9 cellular contexts compared by ENCODE assay signal in the genomic region with DNA sequence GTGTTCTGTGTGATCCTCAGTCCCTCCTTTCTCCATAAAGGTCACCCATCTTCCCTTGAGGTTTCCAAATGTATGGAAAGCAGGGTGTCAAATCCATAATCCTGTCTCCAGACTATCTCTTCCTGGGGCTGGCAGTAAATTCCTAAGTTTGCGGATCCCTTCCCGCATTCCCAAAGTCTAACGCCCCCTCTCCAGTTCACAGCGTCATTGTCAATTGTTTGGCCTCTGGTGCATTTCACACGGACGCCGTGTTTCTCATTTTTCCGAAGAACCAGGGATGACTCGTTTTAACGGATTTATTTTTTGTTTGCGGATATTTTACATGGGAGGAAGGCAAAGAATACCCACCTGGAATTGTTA. TPM values are rescaled to one million over a fixed set of nuclear protein-coding genes. Genes with fewer than 3 reads are reported as not detected.
DNase-seq lines count a peak whose midpoint lies in the region; ATAC-seq and TF ChIP-seq lines count a peak whose summit lies in the region.
"Had no signal": no experiment of that assay in that cellular context is flagged by ENCODE, and none has a peak within 500 bp of the region (broad histone marks: within the 10 kb centered on the region; RNA-seq: fewer than 3 reads in every experiment).

No MANE protein-coding gene starts in this region.

- peak overlapping the region; percentile 86 for H3K27ac Mint-ChIP-seq in activated CD4-positive, alpha-beta T cell treated with anti-CD3 and anti-CD28 coated beads for 36 hours

- intact Hi-C loops in activated CD4-positive, alpha-beta T cell treated with anti-CD3 and anti-CD28 coated beads for 36 hours (cut with DNase I, micrococcal nuclease): loop anchor here (5.0 kb wide), 1 partner anchor 137 kb away; a partner anchor contains a TSS
- intact Hi-C loops in lower leg skin (cut with DNase I; ENCODE audit: low total_unique reads): no loop called here

- TF ChIP-seq POLR2A in lower leg skin (IDR thresholded peaks at IDR 0.05): no peak

- DNase-seq in activated CD4-positive, alpha-beta T cell treated with anti-CD3 and anti-CD28 coated beads for 36 hours: no peak
- DNase-seq in activated CD4-positive, alpha-beta T cell treated with anti-CD3 and anti-CD28 coated beads, Interleukin-2, amount 50 U/mL, for 4 hours: no peak
- DNase-seq in astrocyte of the spinal cord (ENCODE audit: low read depth, low spot score): no peak
- no peak for DNase-seq in lower leg skin (ENCODE audit: low spot score in 2 of 2)
- DNase-seq in superior temporal gyrus (ENCODE audit: extremely low spot score): peak; percentile 10
- no peak for DNase-seq in KG1 (lab: John Stamatoyannopoulos, UW)
- no peak for DNase-seq in ACHN

- peak overlapping the region; percentile 49 for H3K4me3 ChIP-seq in astrocyte of the spinal cord (ENCODE audit: low read depth, low read length)
- peak overlapping the region; percentile 29 for H3K4me3 ChIP-seq in lower leg skin (ENCODE audit: low read depth, poor library complexity, severe bottlenecking)
- H3K4me3 ChIP-seq: A549 had no signal

- no peak for ATAC-seq in activated CD4-positive, alpha-beta T cell treated with anti-CD3 and anti-CD28 coated beads for 36 hours
- no peak for ATAC-seq in HG02970 (IDR thresholded peaks at IDR 0.05; ENCODE audit: low FRiP score, unreplicated experiment)
- ATAC-seq: A549 had no signal

- H3K27me3 Mint-ChIP-seq in activated CD4-positive, alpha-beta T cell treated with anti-CD3 and anti-CD28 coated beads for 36 hours: peaks cover 5% of the 10 kb centered on the region

- H3K4me1 Mint-ChIP-seq in activated CD4-positive, alpha-beta T cell treated with anti-CD3 and anti-CD28 coated beads for 36 hours: peaks cover 34% of the 10 kb centered on the region

- CTCF ChIA-PET in activated CD4-positive, alpha-beta T cell treated with anti-CD3 and anti-CD28 coated beads for 36 hours (lab: Charles Lee): no interaction called here

- peaks cover 68% of the 10 kb centered on the region for H3K36me3 Mint-ChIP-seq in activated CD4-positive, alpha-beta T cell treated with anti-CD3 and anti-CD28 coated beads for 36 hours (ENCODE audit: low read depth)

- WGBS in lower leg skin, 2 donors: 3 to 5% methylated on average over 11 of the region's 11 CpGs

- H3K4me3 Mint-ChIP-seq in activated CD4-positive, alpha-beta T cell treated with anti-CD3 and anti-CD28 coated beads for 36 hours: peak overlapping the region; percentile 78

- no peak for TF ChIP-seq CTCF in astrocyte of the spinal cord (IDR thresholded peaks at IDR 0.05; ENCODE audit: low read depth, low read length)
- TF ChIP-seq CTCF in lower leg skin (IDR thresholded peaks at IDR 0.05): no peak

- POLR2A ChIA-PET in activated CD4-positive, alpha-beta T cell treated with anti-CD3 and anti-CD28 coated beads for 36 hours (lab: Charles Lee): no interaction called here

- in situ Hi-C loops in astrocyte of the spinal cord (cut with HindIII; ENCODE audit: low sequenced_read_pairs) (no loop called here), ACHN (cut with HindIII; ENCODE audit: low pct_ligation_motif_present, low pct_unique_long_range_greater_than_20kb, low sequenced_read_pairs) (no loop called here)

- H3K9me3 Mint-ChIP-seq in activated CD4-positive, alpha-beta T cell treated with anti-CD3 and anti-CD28 coated beads for 36 hours (ENCODE audit: low read depth): peaks cover 35% of the 10 kb centered on the region

RNA-seq across cellular contexts. Expression of a gene that starts 32.6 kb away (rescaled TPM):
- total RNA-seq in activated CD4-positive, alpha-beta T cell treated with anti-CD3 and anti-CD28 coated beads for 36 hours: 10 to 100 TPM; 11.7 to 12.9 TPM
- total RNA-seq in lower leg skin: 10 to 100 TPM in 2 of 4 donors, 1 to 10 TPM in 2; 5.4 to 14.5 (median 11.2) TPM

RNA-seq across cellular contexts. Expression of a gene that starts 38.9 kb away (rescaled TPM):
- total RNA-seq in activated CD4-positive, alpha-beta T cell treated with anti-CD3 and anti-CD28 coated beads for 36 hours: 1 to 10 TPM; 3.8 to 5.5 TPM
- total RNA-seq in lower leg skin: 1 to 10 TPM; 1.6 to 9.2 (median 4.0) TPM

RNA-seq across cellular contexts. Expression of a gene that starts 55.3 kb away (rescaled TPM):
- 1 to 10 TPM; 3.2 to 3.3 TPM for total RNA-seq in activated CD4-positive, alpha-beta T cell treated with anti-CD3 and anti-CD28 coated beads for 36 hours
- total RNA-seq in lower leg skin: 1 to 10 TPM; 1.5 to 6.1 (median 4.0) TPM
